ENCODE assay signal across 1 cellular context in the genomic region with DNA sequence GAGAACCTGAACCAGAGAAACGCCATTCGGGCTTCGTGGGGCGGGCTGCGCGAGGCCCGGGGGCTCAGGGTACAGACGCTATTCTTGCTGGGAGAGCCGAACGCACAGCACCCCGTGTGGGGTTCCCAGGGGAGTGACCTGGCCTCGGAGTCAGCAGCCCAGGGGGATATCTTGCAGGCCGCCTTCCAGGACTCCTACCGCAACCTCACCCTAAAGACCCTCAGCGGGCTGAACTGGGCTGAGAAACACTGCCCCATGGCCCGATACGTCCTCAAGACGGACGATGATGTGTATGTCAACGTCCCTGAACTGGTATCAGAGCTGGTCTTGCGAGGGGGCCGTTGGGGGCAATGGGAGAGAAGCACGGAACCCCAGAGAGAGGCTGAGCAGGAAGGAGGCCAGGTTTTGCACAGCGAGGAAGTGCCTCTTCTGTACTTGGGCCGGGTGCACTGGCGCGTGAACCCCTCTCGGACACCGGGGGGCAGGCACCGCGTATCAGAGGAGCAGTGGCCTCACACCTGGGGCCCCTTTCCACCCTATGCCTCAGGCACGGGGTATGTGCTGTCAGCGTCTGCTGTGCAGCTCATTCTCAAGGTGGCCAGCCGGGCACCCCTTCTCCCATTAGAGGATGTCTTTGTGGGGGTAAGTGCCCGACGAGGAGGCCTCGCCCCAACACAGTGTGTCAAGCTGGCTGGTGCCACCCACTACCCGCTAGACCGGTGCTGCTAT.
A peak's percentile ranks its signal among the peaks of the same experiment; 100 is the strongest.
TF ChIP-seq lines count a peak whose summit lies in the region.

No MANE protein-coding gene starts in this region.

TF ChIP-seq in HepG2, 621 proteins besides CTCF, POLR2A, EP300 and RAD21 (continued from another document and continues in another):
- TF ChIP-seq, protein P1, sequence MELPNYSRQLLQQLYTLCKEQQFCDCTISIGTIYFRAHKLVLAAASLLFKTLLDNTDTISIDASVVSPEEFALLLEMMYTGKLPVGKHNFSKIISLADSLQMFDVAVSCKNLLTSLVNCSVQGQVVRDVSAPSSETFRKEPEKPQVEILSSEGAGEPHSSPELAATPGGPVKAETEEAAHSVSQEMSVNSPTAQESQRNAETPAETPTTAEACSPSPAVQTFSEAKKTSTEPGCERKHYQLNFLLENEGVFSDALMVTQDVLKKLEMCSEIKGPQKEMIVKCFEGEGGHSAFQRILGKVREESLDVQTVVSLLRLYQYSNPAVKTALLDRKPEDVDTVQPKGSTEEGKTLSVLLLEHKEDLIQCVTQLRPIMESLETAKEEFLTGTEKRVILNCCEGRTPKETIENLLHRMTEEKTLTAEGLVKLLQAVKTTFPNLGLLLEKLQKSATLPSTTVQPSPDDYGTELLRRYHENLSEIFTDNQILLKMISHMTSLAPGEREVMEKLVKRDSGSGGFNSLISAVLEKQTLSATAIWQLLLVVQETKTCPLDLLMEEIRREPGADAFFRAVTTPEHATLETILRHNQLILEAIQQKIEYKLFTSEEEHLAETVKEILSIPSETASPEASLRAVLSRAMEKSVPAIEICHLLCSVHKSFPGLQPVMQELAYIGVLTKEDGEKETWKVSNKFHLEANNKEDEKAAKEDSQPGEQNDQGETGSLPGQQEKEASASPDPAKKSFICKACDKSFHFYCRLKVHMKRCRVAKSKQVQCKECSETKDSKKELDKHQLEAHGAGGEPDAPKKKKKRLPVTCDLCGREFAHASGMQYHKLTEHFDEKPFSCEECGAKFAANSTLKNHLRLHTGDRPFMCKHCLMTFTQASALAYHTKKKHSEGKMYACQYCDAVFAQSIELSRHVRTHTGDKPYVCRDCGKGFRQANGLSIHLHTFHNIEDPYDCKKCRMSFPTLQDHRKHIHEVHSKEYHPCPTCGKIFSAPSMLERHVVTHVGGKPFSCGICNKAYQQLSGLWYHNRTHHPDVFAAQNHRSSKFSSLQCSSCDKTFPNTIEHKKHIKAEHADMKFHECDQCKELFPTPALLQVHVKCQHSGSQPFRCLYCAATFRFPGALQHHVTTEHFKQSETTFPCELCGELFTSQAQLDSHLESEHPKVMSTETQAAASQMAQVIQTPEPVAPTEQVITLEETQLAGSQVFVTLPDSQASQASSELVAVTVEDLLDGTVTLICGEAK (IDR thresholded peaks at IDR 0.05) = no peak
- TF ChIP-seq, protein P1 (CRISPR knock-in tag; IDR thresholded peaks at IDR 0.05) = no peak
- TF ChIP-seq TGIF2 (CRISPR knock-in tag; IDR thresholded peaks at IDR 0.05) (no peak), NFE2L1 (CRISPR knock-in tag; IDR thresholded peaks at IDR 0.05; ENCODE audit: borderline replicate concordance) (no peak), ZNF563 (CRISPR knock-in tag; IDR thresholded peaks at IDR 0.05) (no peak), SETDB1 (CRISPR knock-in tag; IDR thresholded peaks at IDR 0.05; ENCODE audit: borderline replicate concordance) (no peak), NR2F2 (IDR thresholded peaks at IDR 0.05; ENCODE audit: borderline replicate concordance, low read depth) (no peak), ZMAT3 (CRISPR knock-in tag; conservative IDR thresholded peaks at IDR 0.05) (no peak), HNRNPL (IDR thresholded peaks at IDR 0.05; ENCODE audit: low read depth, low read length) (0 out of 2 replicates have a peak, but pooled peaks have one; percentile 44), ZSCAN30 (CRISPR knock-in tag; IDR thresholded peaks at IDR 0.05) (no peak), SIX1 (CRISPR knock-in tag; IDR thresholded peaks at IDR 0.05; ENCODE audit: borderline replicate concordance) (no peak), KDM2A (CRISPR knock-in tag; IDR thresholded peaks at IDR 0.05; ENCODE audit: borderline replicate concordance, low read depth) (peak; percentile 28; the same call in 1 of the 2 replicates), ZNF317 (CRISPR knock-in tag; IDR thresholded peaks at IDR 0.05) (no peak), ZNF670 (CRISPR knock-in tag; IDR thresholded peaks at IDR 0.05; ENCODE audit: borderline replicate concordance) (no peak), PITX1 (CRISPR knock-in tag; IDR thresholded peaks at IDR 0.05) (no peak), TBX3 (IDR thresholded peaks at IDR 0.05; ENCODE audit: borderline replicate concordance) (no peak), ELF1 (CRISPR knock-in tag; IDR thresholded peaks at IDR 0.05) (no peak), ZNF543 (CRISPR knock-in tag; IDR thresholded peaks at IDR 0.05) (no peak), SRSF1 (optimal IDR thresholded peaks at IDR 0.05; ENCODE audit: low read depth, low read length) (no peak), REXO4 (CRISPR knock-in tag; IDR thresholded peaks at IDR 0.05; ENCODE audit: borderline replicate concordance) (no peak), ZNF446 (CRISPR knock-in tag; IDR thresholded peaks at IDR 0.05) (no peak), ZBTB3 (CRISPR knock-in tag; IDR thresholded peaks at IDR 0.05; ENCODE audit: borderline replicate concordance, low read depth) (no peak), HDAC1 (CRISPR knock-in tag; IDR thresholded peaks at IDR 0.05) (no peak), ZSCAN22 (CRISPR knock-in tag; IDR thresholded peaks at IDR 0.05) (no peak)
- TF ChIP-seq, protein P2, sequence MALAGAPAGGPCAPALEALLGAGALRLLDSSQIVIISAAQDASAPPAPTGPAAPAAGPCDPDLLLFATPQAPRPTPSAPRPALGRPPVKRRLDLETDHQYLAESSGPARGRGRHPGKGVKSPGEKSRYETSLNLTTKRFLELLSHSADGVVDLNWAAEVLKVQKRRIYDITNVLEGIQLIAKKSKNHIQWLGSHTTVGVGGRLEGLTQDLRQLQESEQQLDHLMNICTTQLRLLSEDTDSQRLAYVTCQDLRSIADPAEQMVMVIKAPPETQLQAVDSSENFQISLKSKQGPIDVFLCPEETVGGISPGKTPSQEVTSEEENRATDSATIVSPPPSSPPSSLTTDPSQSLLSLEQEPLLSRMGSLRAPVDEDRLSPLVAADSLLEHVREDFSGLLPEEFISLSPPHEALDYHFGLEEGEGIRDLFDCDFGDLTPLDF (CRISPR knock-in tag; IDR thresholded peaks at IDR 0.05) = no peak
- TF ChIP-seq, protein P3, sequence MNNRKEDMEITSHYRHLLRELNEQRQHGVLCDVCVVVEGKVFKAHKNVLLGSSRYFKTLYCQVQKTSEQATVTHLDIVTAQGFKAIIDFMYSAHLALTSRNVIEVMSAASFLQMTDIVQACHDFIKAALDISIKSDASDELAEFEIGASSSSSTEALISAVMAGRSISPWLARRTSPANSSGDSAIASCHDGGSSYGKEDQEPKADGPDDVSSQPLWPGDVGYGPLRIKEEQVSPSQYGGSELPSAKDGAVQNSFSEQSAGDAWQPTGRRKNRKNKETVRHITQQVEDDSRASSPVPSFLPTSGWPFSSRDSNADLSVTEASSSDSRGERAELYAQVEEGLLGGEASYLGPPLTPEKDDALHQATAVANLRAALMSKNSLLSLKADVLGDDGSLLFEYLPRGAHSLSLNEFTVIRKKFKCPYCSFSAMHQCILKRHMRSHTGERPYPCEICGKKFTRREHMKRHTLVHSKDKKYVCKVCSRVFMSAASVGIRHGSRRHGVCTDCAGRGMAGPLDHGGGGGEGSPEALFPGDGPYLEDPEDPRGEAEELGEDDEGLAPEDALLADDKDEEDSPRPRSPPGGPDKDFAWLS (CRISPR knock-in tag; IDR thresholded peaks at IDR 0.05; ENCODE audit: borderline replicate concordance) = no peak
- TF ChIP-seq, protein P4, sequence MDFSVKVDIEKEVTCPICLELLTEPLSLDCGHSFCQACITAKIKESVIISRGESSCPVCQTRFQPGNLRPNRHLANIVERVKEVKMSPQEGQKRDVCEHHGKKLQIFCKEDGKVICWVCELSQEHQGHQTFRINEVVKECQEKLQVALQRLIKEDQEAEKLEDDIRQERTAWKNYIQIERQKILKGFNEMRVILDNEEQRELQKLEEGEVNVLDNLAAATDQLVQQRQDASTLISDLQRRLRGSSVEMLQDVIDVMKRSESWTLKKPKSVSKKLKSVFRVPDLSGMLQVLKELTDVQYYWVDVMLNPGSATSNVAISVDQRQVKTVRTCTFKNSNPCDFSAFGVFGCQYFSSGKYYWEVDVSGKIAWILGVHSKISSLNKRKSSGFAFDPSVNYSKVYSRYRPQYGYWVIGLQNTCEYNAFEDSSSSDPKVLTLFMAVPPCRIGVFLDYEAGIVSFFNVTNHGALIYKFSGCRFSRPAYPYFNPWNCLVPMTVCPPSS (IDR thresholded peaks at IDR 0.05) = no peak
- TF ChIP-seq, protein P5, sequence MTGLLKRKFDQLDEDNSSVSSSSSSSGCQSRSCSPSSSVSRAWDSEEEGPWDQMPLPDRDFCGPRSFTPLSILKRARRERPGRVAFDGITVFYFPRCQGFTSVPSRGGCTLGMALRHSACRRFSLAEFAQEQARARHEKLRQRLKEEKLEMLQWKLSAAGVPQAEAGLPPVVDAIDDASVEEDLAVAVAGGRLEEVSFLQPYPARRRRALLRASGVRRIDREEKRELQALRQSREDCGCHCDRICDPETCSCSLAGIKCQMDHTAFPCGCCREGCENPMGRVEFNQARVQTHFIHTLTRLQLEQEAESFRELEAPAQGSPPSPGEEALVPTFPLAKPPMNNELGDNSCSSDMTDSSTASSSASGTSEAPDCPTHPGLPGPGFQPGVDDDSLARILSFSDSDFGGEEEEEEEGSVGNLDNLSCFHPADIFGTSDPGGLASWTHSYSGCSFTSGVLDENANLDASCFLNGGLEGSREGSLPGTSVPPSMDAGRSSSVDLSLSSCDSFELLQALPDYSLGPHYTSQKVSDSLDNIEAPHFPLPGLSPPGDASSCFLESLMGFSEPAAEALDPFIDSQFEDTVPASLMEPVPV (CRISPR knock-in tag; IDR thresholded peaks at IDR 0.05) = no peak
- TF ChIP-seq, protein P6, sequence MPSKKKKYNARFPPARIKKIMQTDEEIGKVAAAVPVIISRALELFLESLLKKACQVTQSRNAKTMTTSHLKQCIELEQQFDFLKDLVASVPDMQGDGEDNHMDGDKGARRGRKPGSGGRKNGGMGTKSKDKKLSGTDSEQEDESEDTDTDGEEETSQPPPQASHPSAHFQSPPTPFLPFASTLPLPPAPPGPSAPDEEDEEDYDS (CRISPR knock-in tag; IDR thresholded peaks at IDR 0.05) = no peak
- TF ChIP-seq, protein P7, sequence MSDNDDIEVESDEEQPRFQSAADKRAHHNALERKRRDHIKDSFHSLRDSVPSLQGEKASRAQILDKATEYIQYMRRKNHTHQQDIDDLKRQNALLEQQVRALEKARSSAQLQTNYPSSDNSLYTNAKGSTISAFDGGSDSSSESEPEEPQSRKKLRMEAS (IDR thresholded peaks at IDR 0.05) = 0 out of 2 replicates have a peak, but pooled peaks have one; percentile 15
- TF ChIP-seq, protein P8, sequence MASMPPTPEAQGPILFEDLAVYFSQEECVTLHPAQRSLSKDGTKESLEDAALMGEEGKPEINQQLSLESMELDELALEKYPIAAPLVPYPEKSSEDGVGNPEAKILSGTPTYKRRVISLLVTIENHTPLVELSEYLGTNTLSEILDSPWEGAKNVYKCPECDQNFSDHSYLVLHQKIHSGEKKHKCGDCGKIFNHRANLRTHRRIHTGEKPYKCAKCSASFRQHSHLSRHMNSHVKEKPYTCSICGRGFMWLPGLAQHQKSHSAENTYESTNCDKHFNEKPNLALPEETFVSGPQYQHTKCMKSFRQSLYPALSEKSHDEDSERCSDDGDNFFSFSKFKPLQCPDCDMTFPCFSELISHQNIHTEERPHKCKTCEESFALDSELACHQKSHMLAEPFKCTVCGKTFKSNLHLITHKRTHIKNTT (CRISPR knock-in tag; IDR thresholded peaks at IDR 0.05) = no peak
